Comparison of ENCODE assay signal across 9 cellular contexts in genomic region chr3:161851941-161852566, GRCh38.
DNase-seq lines count a peak whose midpoint lies in the region; FAIRE-seq and TF ChIP-seq lines count a peak whose summit lies in the region.
"Had no signal": no experiment of that assay in that cellular context is flagged by ENCODE, and none has a peak within 500 bp of the region (broad histone marks: within the 10 kb centered on the region; RNA-seq: fewer than 3 reads in every experiment).

No MANE protein-coding gene starts in this region.

- H3K9ac ChIP-seq in SU-DHL-6 (ENCODE audit: low read length), result no peak overlapping the region

- no peaks in the 10 kb centered on the region for H3K9me2 ChIP-seq in SU-DHL-6 (replicated peaks; ENCODE audit: insufficient read depth, low read length)

- H3K4me3 ChIP-seq in A673 (ENCODE audit: low read depth, low read length, poor library complexity, severe bottlenecking) (no peak overlapping the region), GM06990 (replicated peaks; ENCODE audit: low read depth, low read length) (no peak overlapping the region), SU-DHL-6 (ENCODE audit: insufficient read depth, low read length, poor library complexity, severe bottlenecking) (no peak overlapping the region), fibroblast of mammary gland (ENCODE audit: control insufficient read depth, low read depth, low read length) (no peak overlapping the region)
- H3K4me3 ChIP-seq in Jurkat, Clone E6-1 (ENCODE audit: low read length), result no peak overlapping the region

- H3K79me2 ChIP-seq in SU-DHL-6 (ENCODE audit: insufficient read depth, low read length), result no peaks in the 10 kb centered on the region

- no peaks in the 10 kb centered on the region for H3K36me3 Mint-ChIP-seq in osteocyte (ENCODE audit: unreplicated experiment)
- H3K36me3 Mint-ChIP-seq: memory B cell had no signal

- peak; percentile 70 for DNase-seq in A673 (ENCODE audit: low spot score)
- DNase-seq in GM06990 (ENCODE audit: extremely low read depth, insufficient read length), result peak; percentile 3
- no peak for DNase-seq in H54 (ENCODE audit: insufficient read length, low spot score)
- DNase-seq in Jurkat, Clone E6-1 (ENCODE audit: low read depth, low spot score), result peak; percentile 44
- DNase-seq in fibroblast of mammary gland (ENCODE audit: low read depth), result peak; percentile 59
- no peak for DNase-seq in osteocyte (ENCODE audit: extremely low spot score, unreplicated experiment)
- DNase-seq in NCI-H2227 treated with DMSO at 0.1 percent for 48 hours (lab: John Stamatoyannopoulos, UW), result no peak

- H3K27ac ChIP-seq in A673 (ENCODE audit: low read depth, low read length, poor library complexity, severe bottlenecking) (no peak overlapping the region), SU-DHL-6 (ENCODE audit: low read depth, low read length) (no peak overlapping the region)

- TF ChIP-seq CTCF in A673 (conservative IDR thresholded peaks at IDR 0.05; ENCODE audit: low read depth, low read length) (peak; percentile 84), GM06990 (IDR thresholded peaks at IDR 0.05; ENCODE audit: insufficient read depth, low read length, poor library complexity, severe bottlenecking) (peak; percentile 89), SU-DHL-6 (IDR thresholded peaks at IDR 0.05; ENCODE audit: insufficient read depth, low read length, poor library complexity, severe bottlenecking) (peak; percentile 69), fibroblast of mammary gland (conservative IDR thresholded peaks at IDR 0.05; ENCODE audit: control insufficient read depth, insufficient read depth, low read depth, low read length) (peak; percentile 86), osteocyte (IDR thresholded peaks at IDR 0.05) (peak; percentile 88)

- peak; percentile 55 for FAIRE-seq in H54 (lab: Jason Lieb, UNC)

- no peak overlapping the region for H3K27ac Mint-ChIP-seq in osteocyte (ENCODE audit: unreplicated experiment)
- H3K27ac Mint-ChIP-seq: memory B cell had no signal

- peaks cover 19% of the 10 kb centered on the region for H3K4me1 Mint-ChIP-seq in osteocyte (ENCODE audit: unreplicated experiment)
- H3K4me1 Mint-ChIP-seq: memory B cell had no signal

- no peaks in the 10 kb centered on the region for H3F3A ChIP-seq in SU-DHL-6 (ENCODE audit: insufficient read depth)

- H3K4me3 Mint-ChIP-seq in osteocyte (ENCODE audit: unreplicated experiment), result no peak overlapping the region
- H3K4me3 Mint-ChIP-seq: memory B cell had no signal

- H3K4me2 ChIP-seq in SU-DHL-6 (ENCODE audit: low read depth, low read length, poor library complexity, severe bottlenecking), result no peak overlapping the region

- H3K27me3 ChIP-seq in A673 (replicated peaks; ENCODE audit: insufficient read depth, low read depth, low read length, poor library complexity) (no peaks in the 10 kb centered on the region), GM06990 (replicated peaks; ENCODE audit: control insufficient read depth, insufficient read depth, low read length) (no peaks in the 10 kb centered on the region; the same call in 1 of the 2 replicates), SU-DHL-6 (ENCODE audit: low read length) (no peaks in the 10 kb centered on the region)

- TF ChIP-seq POLR2A in H54 (IDR thresholded peaks at IDR 0.05; ENCODE audit: low read depth, low read length), result no peak

- intact Hi-C loops in A673 (cut with micrococcal nuclease; ENCODE audit: unreplicated experiment), result loop anchor here (2.0 to 10.0 kb wide), 7 partner anchors 60 to 1613 kb away; no protein-coding TSS in a partner anchor

- no peaks in the 10 kb centered on the region for H4K20me1 ChIP-seq in SU-DHL-6 (ENCODE audit: low read depth, low read length)

- POLR2A ChIA-PET in A673 (lab: Charles Lee; ENCODE audit: low non-redundant PET), result no interaction called here

- BruUV-seq in A673 (replicated peaks; lab: Mats Ljungman, UMichigan), result no TSS peak

- peak overlapping the region; percentile 14 for H2AFZ ChIP-seq in SU-DHL-6 (ENCODE audit: low read depth, low read length, severe bottlenecking)

- no peaks in the 10 kb centered on the region for H3K9me3 Mint-ChIP-seq in osteocyte (ENCODE audit: unreplicated experiment)
- H3K9me3 Mint-ChIP-seq: memory B cell had no signal

- CTCF ChIA-PET in A673 (lab: Charles Lee), result no interaction called here

- H3K27me3 Mint-ChIP-seq in osteocyte (ENCODE audit: unreplicated experiment), result no peaks in the 10 kb centered on the region
- H3K27me3 Mint-ChIP-seq: memory B cell had no signal

- H3K36me3 ChIP-seq in A673 (ENCODE audit: insufficient read depth, low read length, poor library complexity, severe bottlenecking) (no peaks in the 10 kb centered on the region), GM06990 (ENCODE audit: control insufficient read depth, insufficient read depth, low read length) (no peaks in the 10 kb centered on the region), SU-DHL-6 (ENCODE audit: low read length) (no peaks in the 10 kb centered on the region)

- H3K9me3 ChIP-seq in A673 (ENCODE audit: low read depth, low read length, poor library complexity, severe bottlenecking) (no peaks in the 10 kb centered on the region), SU-DHL-6 (ENCODE audit: insufficient read depth, low read length) (no peaks in the 10 kb centered on the region)

- peaks cover 8% of the 10 kb centered on the region for H3K4me1 ChIP-seq in A673 (ENCODE audit: insufficient read depth, low read length, poor library complexity, severe bottlenecking)

Comparison
In these comparisons a context has a peak if more than half of its experiments do, and no peak if none do; other contexts are left out.
1. DNase-seq: peak in A673 (single experiment), GM06990 (single experiment), Jurkat, Clone E6-1 (single experiment) and fibroblast of mammary gland (single experiment); none in H54 (single experiment), osteocyte (single experiment) and NCI-H2227 treated with DMSO at 0.1 percent for 48 hours (single experiment).
2. Peak in every context shown above with its lines, with median percentiles within 50 percentile points of each other: CTCF ChIP-seq.